19 cellular contexts compared by ENCODE assay signal in genomic region chr5:32777733-32778132, GRCh38.
"Had no signal": no experiment of that assay in that cellular context is flagged by ENCODE, and none has a peak within 500 bp of the region (broad histone marks: within the 10 kb centered on the region; RNA-seq: fewer than 3 reads in every experiment).

No MANE protein-coding gene starts in this region.

- H3K27ac ChIP-seq: gastroesophageal sphincter, heart left ventricle, left ventricle myocardium inferior, right atrium auricular region, thyroid gland had no signal

- H3K27me3 Mint-ChIP-seq: activated T-cell treated with anti-CD3 and anti-CD28 coated beads, Interleukin-2, amount 50 U/mL, for 24 hours had no signal

- H3K27ac Mint-ChIP-seq: activated CD4-positive, alpha-beta T cell treated with anti-CD3 and anti-CD28 coated beads, Interleukin-2, amount 10 ng/mL, durations not matched to agents 7 days and 5 days; activated CD8-positive, alpha-beta T cell treated with anti-CD3 and anti-CD28 coated beads, Interleukin-2, amount 10 ng/mL, durations not matched to agents 7 days and 5 days; activated naive CD4-positive, alpha-beta T cell treated with anti-CD3 and anti-CD28 coated beads for 36 hours; activated T-cell treated with anti-CD3 and anti-CD28 coated beads, Interleukin-2, amount 50 U/mL, for 24 hours; activated T-helper 2 cell treated with anti-CD3 and anti-CD28 coated beads, Interferon-gamma antibody, Interleukin-2, Interleukin-4, amounts not matched to agents 10 μg/mL and 5 μg/mL and 100 μg/mL, durations not matched to agents 14 hours and 24 hours and 36 hours; naive B cell; progenitor cell of endocrine pancreas; stimulated activated effector memory CD8-positive, alpha-beta T cell treated with anti-CD3 and anti-CD28 coated beads, Interleukin-12 subunit alpha, Interleukin-12 subunit beta, amount 100 ng/mL, for 72 hours had no signal

- H3K9me3 ChIP-seq: gastroesophageal sphincter, heart left ventricle, left ventricle myocardium inferior, right atrium auricular region, thyroid gland had no signal

- H3K27me3 ChIP-seq: gastroesophageal sphincter, heart left ventricle, right atrium auricular region, thyroid gland had no signal

- H3K4me1 Mint-ChIP-seq: activated CD4-positive, alpha-beta T cell treated with anti-CD3 and anti-CD28 coated beads, Interleukin-2, amount 10 ng/mL, durations not matched to agents 7 days and 5 days; naive B cell; neural crest cell; stimulated activated effector memory CD8-positive, alpha-beta T cell treated with anti-CD3 and anti-CD28 coated beads, Interleukin-12 subunit alpha, Interleukin-12 subunit beta, amount 100 ng/mL, for 72 hours had no signal

- H3K4me3 Mint-ChIP-seq: activated CD4-positive, alpha-beta T cell treated with anti-CD3 and anti-CD28 coated beads, Interleukin-2, amount 10 ng/mL, durations not matched to agents 7 days and 5 days; activated CD8-positive, alpha-beta T cell treated with anti-CD3 and anti-CD28 coated beads, Interleukin-2, amount 10 ng/mL, durations not matched to agents 7 days and 5 days; activated naive CD4-positive, alpha-beta T cell treated with anti-CD3 and anti-CD28 coated beads for 36 hours; activated T-cell treated with anti-CD3 and anti-CD28 coated beads, Interleukin-2, amount 50 U/mL, for 24 hours; naive B cell; neural crest cell; stimulated activated effector memory CD8-positive, alpha-beta T cell treated with anti-CD3 and anti-CD28 coated beads, Interleukin-12 subunit alpha, Interleukin-12 subunit beta, amount 100 ng/mL, for 72 hours had no signal

- H3K9me3 Mint-ChIP-seq: activated T-cell treated with anti-CD3 and anti-CD28 coated beads, Interleukin-2, amount 50 U/mL, for 24 hours; activated T-helper 2 cell treated with anti-CD3 and anti-CD28 coated beads, Interferon-gamma antibody, Interleukin-2, Interleukin-4, amounts not matched to agents 10 μg/mL and 5 μg/mL and 100 μg/mL, durations not matched to agents 14 hours and 24 hours and 36 hours had no signal

- H3K36me3 Mint-ChIP-seq: naive B cell; stimulated activated effector memory CD8-positive, alpha-beta T cell treated with anti-CD3 and anti-CD28 coated beads, Interleukin-12 subunit alpha, Interleukin-12 subunit beta, amount 100 ng/mL, for 72 hours had no signal

- H3K4me3 ChIP-seq: gastroesophageal sphincter, heart left ventricle, left ventricle myocardium inferior, right atrium auricular region, thyroid gland had no signal

- ATAC-seq: activated CD4-positive, CD25-positive, alpha-beta regulatory T cell treated with anti-CD3 and anti-CD28 coated beads, Interleukin-2, amount 50 U/mL, for 24 hours; activated CD8-positive, alpha-beta T cell treated with anti-CD3 and anti-CD28 coated beads, Interleukin-2, amount 10 ng/mL, durations not matched to agents 7 days and 5 days; gastroesophageal sphincter; heart left ventricle; stimulated activated effector memory CD8-positive, alpha-beta T cell treated with anti-CD3 and anti-CD28 coated beads, Interleukin-12 subunit alpha, Interleukin-12 subunit beta, amount 100 ng/mL, for 72 hours had no signal

- DNase-seq: activated CD4-positive, alpha-beta T cell treated with anti-CD3 and anti-CD28 coated beads, Interleukin-2, amount 10 ng/mL, durations not matched to agents 7 days and 5 days; activated CD8-positive, alpha-beta T cell treated with anti-CD3 and anti-CD28 coated beads, Interleukin-2, amount 10 ng/mL, durations not matched to agents 7 days and 5 days; activated naive CD4-positive, alpha-beta T cell treated with anti-CD3 and anti-CD28 coated beads for 36 hours; activated T-cell treated with anti-CD3 and anti-CD28 coated beads, Interleukin-2, amount 50 U/mL, for 24 hours; aorta; heart left ventricle; left ventricle myocardium inferior; naive B cell; small intestine; stimulated activated CD4-positive, alpha-beta T cell treated with anti-CD3 and anti-CD28 coated beads, Interleukin-4, amount 100 ng/mL, for 24 hours; T1000; thyroid gland had no signal

- H3K4me1 ChIP-seq: gastroesophageal sphincter, left ventricle myocardium inferior, right atrium auricular region had no signal
